8 cellular contexts compared by ENCODE assay signal in genomic region chr1:86705633-86705985, GRCh38. TPM values are rescaled to one million over a fixed set of nuclear protein-coding genes. Genes with fewer than 3 reads are reported as not detected.
DNase-seq lines count a peak whose midpoint lies in the region; ATAC-seq, FAIRE-seq and TF ChIP-seq lines count a peak whose summit lies in the region.

No MANE protein-coding gene starts in this region.

- peaks cover 32% of the 10 kb centered on the region for H3K4me1 ChIP-seq in CD8-positive, alpha-beta memory T cell (ENCODE audit: insufficient read depth, low read length)
- peaks cover 0 to 23% (median 9%) of the 10 kb centered on the region in 4 donors for H3K4me1 ChIP-seq in Peyer's patch
- H3K4me1 ChIP-seq in pancreas, result peaks cover 13 to 34% (median 29%) of the 10 kb centered on the region in 3 donors

- CTCF ChIA-PET in CD8-positive, alpha-beta memory T cell (lab: Charles Lee), result interaction anchor here (1.2 to 3.7 kb wide), 9 partner anchors 11 to 209 kb away, joined by 3 to 77 read pairs (median 12); partner anchors contain the start of genes HS2ST1 and SELENOF

- H3K27me3 Mint-ChIP-seq in CD8-positive, alpha-beta memory T cell, result no peaks in the 10 kb centered on the region

- H3K27me3 ChIP-seq in CD8-positive, alpha-beta memory T cell (ENCODE audit: insufficient read depth, low read length, poor library complexity, severe bottlenecking), result no peaks in the 10 kb centered on the region
- no peaks in the 10 kb centered on the region for H3K27me3 ChIP-seq in Peyer's patch
- no peaks in the 10 kb centered on the region for H3K27me3 ChIP-seq in pancreas

- no peak for TF ChIP-seq CTCF in Peyer's patch (IDR thresholded peaks at IDR 0.05)
- TF ChIP-seq CTCF in epithelial cell of proximal tubule (conservative IDR thresholded peaks at IDR 0.05; ENCODE audit: low read depth, low read length), result no peak
- no peak for TF ChIP-seq CTCF in pancreas (IDR thresholded peaks at IDR 0.05)

- WGBS in pancreas, 2 donors, result 0% methylated on average over 4 of the region's 4 CpGs

- H3K4me1 Mint-ChIP-seq in CD8-positive, alpha-beta memory T cell, result peaks cover 50 to 74% (median 61%) of the 10 kb centered on the region in 3 donors

- H3K4me3 Mint-ChIP-seq in CD8-positive, alpha-beta memory T cell, result peak overlapping the region; percentile 93 to 100 (median 99)

- H3K4me3 ChIP-seq in CD8-positive, alpha-beta memory T cell (ENCODE audit: low read length), result peak overlapping the region; percentile 88
- H3K4me3 ChIP-seq in Peyer's patch, result peak overlapping the region; percentile 74 to 94 (median 86)
- peak overlapping the region; percentile 61 for H3K4me3 ChIP-seq in epithelial cell of proximal tubule (ENCODE audit: low read depth, low read length)
- H3K4me3 ChIP-seq in pancreas, result peak overlapping the region; percentile 75 to 92 (median 88)

- POLR2A ChIA-PET in CD8-positive, alpha-beta memory T cell (lab: Charles Lee), result interaction anchor here (1.3 to 3.3 kb wide), 7 partner anchors 8 to 309 kb away, joined by 3 to 46 read pairs (median 8); partner anchors contain the start of genes HS2ST1, ODF2L and SELENOF

- no peak for FAIRE-seq in pancreas (lab: Jason Lieb, UNC)

- no peaks in the 10 kb centered on the region for H3K9me3 ChIP-seq in CD8-positive, alpha-beta memory T cell (ENCODE audit: low read length)
- H3K9me3 ChIP-seq in Peyer's patch (no peaks in the 10 kb centered on the region), pancreas (no peaks in the 10 kb centered on the region)

- peaks cover 0 to 30% (median 0%) of the 10 kb centered on the region in 3 donors for H3K36me3 Mint-ChIP-seq in CD8-positive, alpha-beta memory T cell

- H3K27ac ChIP-seq in CD8-positive, alpha-beta memory T cell (ENCODE audit: low read depth, low read length), result peak overlapping the region; percentile 90
- H3K27ac ChIP-seq in Peyer's patch (peak overlapping the region; percentile 95 to 98 (median 98)), pancreas (peak overlapping the region; percentile 94 to 99 (median 96))

- H3K9me3 Mint-ChIP-seq in CD8-positive, alpha-beta memory T cell, result no peaks in the 10 kb centered on the region

- peak overlapping the region; percentile 89 to 99 (median 99) for H3K27ac Mint-ChIP-seq in CD8-positive, alpha-beta memory T cell

- no peak for TF ChIP-seq POLR2A in Peyer's patch (IDR thresholded peaks at IDR 0.05)

- DNase-seq in CD8-positive, alpha-beta memory T cell, result no peak
- DNase-seq in Peyer's patch (no peak), epithelial cell of proximal tubule (ENCODE audit: low read depth) (no peak), pancreas (peak in 1 of 6 donors; percentile 19), NCI-H1105 (lab: John Stamatoyannopoulos, UW) (no peak), kidney tubule cell (ENCODE audit: low spot score) (no peak)

- H3K36me3 ChIP-seq in CD8-positive, alpha-beta memory T cell (ENCODE audit: insufficient read depth, low read length), result no peaks in the 10 kb centered on the region
- H3K36me3 ChIP-seq in Peyer's patch, result no peaks in the 10 kb centered on the region
- H3K36me3 ChIP-seq in pancreas, result no peaks in the 10 kb centered on the region

- intact Hi-C loops in pancreas (cut with DNase I), result no loop called here

- ATAC-seq in pancreas, result no peak
- no peak for ATAC-seq in HG03159 (IDR thresholded peaks at IDR 0.05; ENCODE audit: unreplicated experiment)
- no peak for ATAC-seq in HG02678 (IDR thresholded peaks at IDR 0.05; ENCODE audit: unreplicated experiment)

RNA-seq across cellular contexts. Expression of gene SH3GLB1, which starts 1.2 kb away (rescaled TPM):
- total RNA-seq in CD8-positive, alpha-beta memory T cell, result 10 to 100 TPM; 66.3 to 69.7 TPM
- polyA plus RNA-seq in CD8-positive, alpha-beta memory T cell, result 48.6 TPM
- total RNA-seq in Peyer's patch (10 to 100 TPM; 42.2 to 62.7 (median 45.9) TPM), epithelial cell of proximal tubule (19.7 and 26.4 TPM in 2 replicates), pancreas (10 to 100 TPM; 37.5 to 48.3 (median 41.6) TPM)
- 10 to 100 TPM; 15.3 to 32.1 TPM for polyA plus RNA-seq in pancreas
